In the genomic region with DNA sequence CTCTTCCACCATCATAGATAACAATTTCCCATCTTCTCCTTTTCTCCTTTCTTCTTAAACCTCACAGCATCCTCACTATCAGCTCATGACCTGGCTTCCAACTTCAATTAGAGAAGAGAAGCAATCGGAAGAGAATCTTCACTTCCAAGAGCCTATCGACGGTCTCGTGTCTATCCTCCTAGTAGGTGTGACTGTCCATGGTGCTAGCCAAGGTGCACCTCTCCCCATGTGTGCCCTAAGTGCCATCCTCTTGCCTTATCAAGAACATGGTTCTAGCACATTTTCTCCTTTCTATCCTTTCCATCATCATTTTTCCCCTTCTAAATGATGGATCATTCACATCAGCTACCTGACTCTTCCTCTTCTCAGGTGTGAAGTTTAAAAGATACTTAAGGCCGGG, we compare ENCODE assay signal across 19 cellular contexts. TPM values are rescaled to one million over a fixed set of nuclear protein-coding genes. Genes with fewer than 3 reads are reported as not detected.
DNase-seq lines count a peak whose midpoint lies in the region; ATAC-seq, FAIRE-seq and TF ChIP-seq lines count a peak whose summit lies in the region.
"Had no signal": no experiment of that assay in that cellular context is flagged by ENCODE, and none has a peak within 500 bp of the region (broad histone marks: within the 10 kb centered on the region; RNA-seq: fewer than 3 reads in every experiment).

No MANE protein-coding gene starts in this region.

- no peak for DNase-seq in HepG2 (ENCODE audit: low spot score)
- DNase-seq in right lobe of liver = no peak
- DNase-seq in K562 (ENCODE audit: extremely low read depth in 1 of 4, low spot score in 3 of 4) = no peak
- DNase-seq in thyroid gland = no peak
- DNase-seq: 8988T; C1 segment of cervical spinal cord; Calu3; CD4-positive, alpha-beta memory T cell; COR-L47; DMS53; DND-41; H7; HCEC 1CT had no signal

- ATAC-seq in HepG2 (no peak), right lobe of liver (no peak), K562 (no peak), GM21529 (IDR thresholded peaks at IDR 0.05; ENCODE audit: unreplicated experiment) (no peak)

- intact Hi-C loops in HepG2 (cut with micrococcal nuclease; ENCODE audit: unreplicated experiment) = loop anchor here (10.0 kb wide), 1 partner anchor 121 kb away; a partner anchor contains a TSS
- intact Hi-C loops in right lobe of liver (cut with DNase I) = no loop called here
- intact Hi-C loops in K562 (cut with micrococcal nuclease) = loop anchor here (5.0 kb wide), 1 partner anchor 119 kb away; a partner anchor contains a TSS
- intact Hi-C loops in thyroid gland (cut with DNase I) = no loop called here

- H3K79me2 ChIP-seq in HepG2 (ENCODE audit: insufficient read depth, low read length) = no peaks in the 10 kb centered on the region
- no peaks in the 10 kb centered on the region; the same call in 2 of the 3 replicates for H3K79me2 ChIP-seq in K562 (ENCODE audit: control insufficient read depth, insufficient read depth, low read length)

- no peak overlapping the region for H3K4me2 ChIP-seq in HepG2 (ENCODE audit: low read depth, low read length)
- H3K4me2 ChIP-seq in K562 (ENCODE audit: insufficient read depth, low read length) = no peak overlapping the region

- POLR2A ChIA-PET in HepG2 (lab: Yijun Ruan, JAX) = no interaction called here
- POLR2A ChIA-PET in K562 (lab: Yijun Ruan, JAX) = interaction anchor here (1.0 kb wide), 1 partner anchor 8 kb away, joined by 5 read pairs; no protein-coding TSS in a partner anchor

- H3K36me3 ChIP-seq in HepG2 (replicated peaks in 1 of 2; ENCODE audit: control insufficient read depth in 1 of 2, insufficient read depth in 2 of 2, low read length in 2 of 2) = no peaks in the 10 kb centered on the region
- H3K36me3 ChIP-seq in right lobe of liver = no peaks in the 10 kb centered on the region
- H3K36me3 ChIP-seq in K562 (ENCODE audit: control insufficient read depth, insufficient read depth, low read length) = no peaks in the 10 kb centered on the region
- no peaks in the 10 kb centered on the region for H3K36me3 ChIP-seq in thyroid gland

- H2AFZ ChIP-seq in HepG2 (ENCODE audit: low read length) (no peak overlapping the region), K562 (ENCODE audit: low read depth, low read length) (no peak overlapping the region)

- H3K9ac ChIP-seq in HepG2 (ENCODE audit: insufficient read depth, low read depth, low read length) (no peak overlapping the region), K562 (ENCODE audit: insufficient read depth in 1 of 2, low read depth in 2 of 2, low read length in 2 of 2) (no peak overlapping the region)

- H3K4me1 ChIP-seq in HepG2 (ENCODE audit: insufficient read depth, low read length) (no peaks in the 10 kb centered on the region), right lobe of liver (no peaks in the 10 kb centered on the region), K562 (replicated peaks in 1 of 2; ENCODE audit: control insufficient read depth in 2 of 2, insufficient read depth in 2 of 2, low read length in 2 of 2) (peaks cover 0 to 1% of the 10 kb centered on the region in 2 experiments; a peak in 1 of 5 replicates), thyroid gland (peaks cover 0 to 4% of the 10 kb centered on the region in 2 donors)

- H4K20me1 ChIP-seq in HepG2 (ENCODE audit: insufficient read depth, low read length) = no peaks in the 10 kb centered on the region
- no peaks in the 10 kb centered on the region for H4K20me1 ChIP-seq in K562 (replicated peaks; ENCODE audit: control insufficient read depth, insufficient read depth, low read length)

- TF ChIP-seq EP300 in HepG2 (IDR thresholded peaks at IDR 0.05; ENCODE audit: low read depth in 2 of 2, low read length in 2 of 2) = no peak
- TF ChIP-seq EP300 in HepG2 (CRISPR knock-in tag; IDR thresholded peaks at IDR 0.05; ENCODE audit: borderline replicate concordance) = no peak
- no peak for TF ChIP-seq EP300 in Ishikawa (IDR thresholded peaks at IDR 0.05; ENCODE audit: borderline replicate concordance)
- no peak for TF ChIP-seq EP300 in K562 (IDR thresholded peaks at IDR 0.05; ENCODE audit: low read length)

- in situ Hi-C loops in HepG2 (cut with HindIII; ENCODE audit: extremely low pct_ligation_motif_present, low pct_unique_long_range_greater_than_20kb) (loop anchor here (10.0 kb wide), 1 partner anchor 651 kb away; no protein-coding TSS in a partner anchor), K562 (cut with MboI) (loop anchor here (10.0 kb wide), 1 partner anchor 651 kb away; no protein-coding TSS in a partner anchor)

- TF ChIP-seq CTCF in HepG2 (CRISPR knock-in tag; IDR thresholded peaks at IDR 0.05) (no peak), right lobe of liver (IDR thresholded peaks at IDR 0.05) (no peak), K562 (IDR thresholded peaks at IDR 0.05 in 2 of 3, conservative IDR thresholded peaks at IDR 0.05 in 1 of 3; ENCODE audit: insufficient read depth in 2 of 3, low read depth in 1 of 3, low read length in 3 of 3) (no peak), thyroid gland (IDR thresholded peaks at IDR 0.05) (no peak)

- H3K4me3 ChIP-seq in HepG2 (replicated peaks in 1 of 3; ENCODE audit: insufficient read depth in 1 of 3, low read depth in 2 of 3, low read length in 3 of 3) (no peak overlapping the region), right lobe of liver (no peak overlapping the region), K562 (no peak overlapping the region), thyroid gland (replicated peaks in 1 of 3) (no peak overlapping the region)

- H3K9me1 ChIP-seq in K562 (ENCODE audit: control insufficient read depth, insufficient read depth, low read length) = no peaks in the 10 kb centered on the region

- no peak overlapping the region for H3K27ac ChIP-seq in HepG2 (ENCODE audit: extremely low read length, insufficient read depth, low read length)
- H3K27ac ChIP-seq in right lobe of liver = no peak overlapping the region
- no peak overlapping the region for H3K27ac ChIP-seq in K562 (ENCODE audit: extremely low read depth, low read depth, low read length)
- no peak overlapping the region for H3K27ac ChIP-seq in thyroid gland

- FAIRE-seq in HepG2 (lab: Jason Lieb, UNC) (no peak), K562 (lab: Jason Lieb, UNC) (no peak)
- FAIRE-seq: G401.6, GM12891, GM18507, H1 had no signal

- TF ChIP-seq POLR2A in HepG2 (IDR thresholded peaks at IDR 0.05; ENCODE audit: insufficient read depth in 1 of 2, low read depth in 2 of 2, low read length in 2 of 2) (no peak), right lobe of liver (IDR thresholded peaks at IDR 0.05) (no peak), K562 (conservative IDR thresholded peaks at IDR 0.05) (no peak), thyroid gland (IDR thresholded peaks at IDR 0.05) (no peak)

- no peaks in the 10 kb centered on the region for H3K9me3 ChIP-seq in HepG2 (ENCODE audit: low read length)
- H3K9me3 ChIP-seq in right lobe of liver = no peaks in the 10 kb centered on the region
- no peaks in the 10 kb centered on the region for H3K9me3 ChIP-seq in K562 (replicated peaks; ENCODE audit: control insufficient read depth, insufficient read depth, low read depth, low read length)
- no peaks in the 10 kb centered on the region for H3K9me3 ChIP-seq in thyroid gland

- peaks cover 0 to 3% of the 10 kb centered on the region in 2 experiments; a peak in 1 of 5 replicates for H3K27me3 ChIP-seq in HepG2 (ENCODE audit: control insufficient read depth in 1 of 2, insufficient read depth in 2 of 2, low read length in 2 of 2)
- H3K27me3 ChIP-seq in right lobe of liver = no peaks in the 10 kb centered on the region
- H3K27me3 ChIP-seq in K562 (ENCODE audit: control insufficient read depth in 2 of 2, insufficient read depth in 2 of 2, low read length in 2 of 2) = no peaks in the 10 kb centered on the region
- H3K27me3 ChIP-seq in thyroid gland = no peaks in the 10 kb centered on the region

- BruUV-seq in HepG2 (replicated peaks; lab: Mats Ljungman, UMichigan) (no TSS peak), K562 (replicated peaks; lab: Mats Ljungman, UMichigan) (no TSS peak)

- CTCF ChIA-PET in HepG2 (lab: Yijun Ruan, JAX; ENCODE audit: low intra/inter-chr PET ratio, low total read pairs) = no interaction called here
- CTCF ChIA-PET in K562 (lab: Yijun Ruan, JAX; ENCODE audit: low intra/inter-chr PET ratio) = no interaction called here

- 85% methylated on average over 5 of the region's 5 CpGs for WGBS in HepG2 (ENCODE audit: low lambda C conversion rate)
- 84% methylated on average over 5 of the region's 5 CpGs for WGBS in right lobe of liver (ENCODE audit: insufficient coverage, low coverage, low lambda C conversion rate, missing lambda C conversion rate)
- WGBS in K562 (ENCODE audit: insufficient coverage, low coverage, missing lambda C conversion rate) = 44% methylated on average over 5 of the region's 5 CpGs
- WGBS in thyroid gland, 2 donors = 84 to 88% methylated on average over 5 of the region's 5 CpGs

- TF ChIP-seq RAD21 in HepG2 (CRISPR knock-in tag; IDR thresholded peaks at IDR 0.05) (no peak), Ishikawa (IDR thresholded peaks at IDR 0.05; ENCODE audit: low read depth) (no peak), K562 (CRISPR knock-in tag; conservative IDR thresholded peaks at IDR 0.05 in 1 of 2, IDR thresholded peaks at IDR 0.05 in 1 of 2) (no peak)

RNA-seq across cellular contexts. Expression of a gene that starts 5.1 kb away (rescaled TPM):
- total RNA-seq in HepG2 (2016; rRNA removed; fragmentation: Illumina TruSeq; extraction: Trizol) = 24.7 and 35.5 TPM in 2 replicates
- total RNA-seq in HepG2 (2016; cell fraction: cytosol; rRNA removed; fragmentation: Illumina TruSeq; extraction: Trizol; ENCODE audit: low read depth) = 14.2 and 15.4 TPM in 2 replicates
- total RNA-seq in HepG2 (2016; cell fraction: insoluble cytoplasmic fraction; rRNA removed; fragmentation: Illumina TruSeq; extraction: Trizol) = 23.6 and 36.0 TPM in 2 replicates
- 9.9 and 10.5 TPM in 2 replicates for total RNA-seq in HepG2 (2016; cell fraction: membrane; rRNA removed; fragmentation: Illumina TruSeq; extraction: Trizol)
- total RNA-seq in HepG2 (2016; cell fraction: nucleus; rRNA removed; fragmentation: Illumina TruSeq; extraction: Trizol) = 34.2 and 34.9 TPM in 2 replicates
- polyA plus RNA-seq in HepG2 (2011; rRNA removed) = 6.0 and 7.0 TPM in 2 replicates
- polyA plus RNA-seq in HepG2 (2011; cell fraction: cytosol; rRNA removed) = 4.1 and 4.7 TPM in 2 replicates
- 5.2 and 7.4 TPM in 2 replicates for polyA plus RNA-seq in HepG2 (2011; cell fraction: nucleus; rRNA removed)
- polyA plus RNA-seq in HepG2 (2012) = 8.8 and 9.8 TPM in 2 replicates
- 0.53 and 0.96 TPM in 2 replicates for polyA plus RNA-seq in HepG2 (2016; cell fraction: cytosol; fragmentation: Illumina TruSeq; extraction: Trizol; ENCODE audit: low read depth)
- polyA plus RNA-seq in HepG2 (2016; cell fraction: insoluble cytoplasmic fraction; fragmentation: Illumina TruSeq; extraction: Trizol; ENCODE audit: low read depth) = 19.1 and 22.7 TPM in 2 replicates
- polyA plus RNA-seq in HepG2 (2016; cell fraction: membrane; fragmentation: Illumina TruSeq; extraction: Trizol; ENCODE audit: low read depth) = 2.7 and 2.9 TPM in 2 replicates
- polyA plus RNA-seq in HepG2 (2016; cell fraction: nucleus; fragmentation: Illumina TruSeq; extraction: Trizol; ENCODE audit: insufficient read depth, low read depth) = 18.8 and 21.0 TPM in 2 replicates
- polyA minus RNA-seq in HepG2 (2011; rRNA and poly(A)+ RNA removed; ENCODE audit: low replicate concordance) = 28.9 and 47.5 TPM in 2 replicates
- polyA minus RNA-seq in HepG2 (2011; cell fraction: cytosol; rRNA and poly(A)+ RNA removed) = 11.7 and 14.5 TPM in 2 replicates
- polyA minus RNA-seq in HepG2 (2011; cell fraction: nucleus; rRNA and poly(A)+ RNA removed) = 53.3 and 53.9 TPM in 2 replicates
- 10 to 100 TPM; 14.0 to 20.2 (median 17.8) TPM for total RNA-seq in right lobe of liver
- 60.0 and 93.3 TPM in 2 replicates for total RNA-seq in K562 (2011; cell fraction: chromatin; rRNA removed; ENCODE audit: low replicate concordance)
- 39.0 and 42.5 TPM in 2 replicates for total RNA-seq in K562 (2011; cell fraction: nucleolus; rRNA removed)
- 33.6 and 40.0 TPM in 2 replicates for total RNA-seq in K562 (2011; cell fraction: nucleoplasm; rRNA removed)
- 23.0 and 27.3 TPM in 2 replicates for total RNA-seq in K562 (2014; rRNA removed)
- 38.0 and 44.8 TPM in 2 replicates for total RNA-seq in K562 (2014; rRNA removed; fragmentation: Illumina TruSeq; extraction: Trizol)
- 29.4 and 34.1 TPM in 2 replicates for total RNA-seq in K562 (2015; rRNA removed; fragmentation: Illumina TruSeq; extraction: Trizol)
- 44.9 and 45.9 TPM in 2 replicates for total RNA-seq in K562 (2021)
- 17.5 and 23.8 TPM in 2 replicates for polyA plus RNA-seq in K562 (2011; rRNA removed)
- 13.7 and 13.8 TPM in 2 replicates for polyA plus RNA-seq in K562 (2011; cell fraction: cytosol; rRNA removed)
- polyA plus RNA-seq in K562 (2011; cell fraction: nucleus; rRNA removed) = 17.2 and 22.7 TPM in 2 replicates
- 10.4 and 17.8 TPM in 2 replicates for polyA plus RNA-seq in K562 (2012)
- 20.5 and 22.5 TPM in 2 replicates for polyA plus RNA-seq in K562 (2014; fragmentation: Illumina TruSeq; extraction: Trizol)
- polyA plus RNA-seq in K562 (2014; fragmentation: Nextera tagmentation; extraction: Ambion mirVana) = 10 to 100 TPM; 14.3 to 16.3 TPM
- polyA plus RNA-seq in K562 (2014; rRNA removed) = 15.3 and 17.5 TPM in 2 replicates
- polyA minus RNA-seq in K562 (2011; rRNA and poly(A)+ RNA removed) = 44.5 and 51.7 TPM in 2 replicates
- 24.9 and 25.1 TPM in 2 replicates for polyA minus RNA-seq in K562 (2011; cell fraction: cytosol; rRNA and poly(A)+ RNA removed)
- polyA minus RNA-seq in K562 (2011; cell fraction: nucleus; rRNA and poly(A)+ RNA removed) = 42.4 and 67.8 TPM in 2 replicates
- 10 to 100 TPM; 39.5 to 57.0 (median 45.4) TPM for total RNA-seq in thyroid gland

Comparison
In these comparisons a context has a peak if more than half of its experiments do, and no peak if none do; other contexts are left out.
1. intact Hi-C loops: an anchor here in HepG2 (10.0 kb wide) and K562 (5.0 kb wide); none called in right lobe of liver and thyroid gland.